ENCODE assay signal across 18 cellular contexts in genomic region chr1:9985001-9985400, GRCh38. TPM values are rescaled to one million over a fixed set of nuclear protein-coding genes. Genes with fewer than 3 reads are reported as not detected.
DNase-seq lines count a peak whose midpoint lies in the region; ATAC-seq and TF ChIP-seq lines count a peak whose summit lies in the region.
"Had no signal": no experiment of that assay in that cellular context is flagged by ENCODE, and none has a peak within 500 bp of the region (broad histone marks: within the 10 kb centered on the region; RNA-seq: fewer than 3 reads in every experiment).

No MANE protein-coding gene starts in this region.

- DNase-seq in EH (ENCODE audit: low read depth) (peak; percentile 5), NCI-H510A (lab: John Stamatoyannopoulos, UW) (peak; percentile 49), dorsolateral prefrontal cortex (no peak), Ammon's horn (ENCODE audit: low spot score) (no peak)
- DNase-seq in activated effector memory CD4-positive, alpha-beta T cell treated with Interleukin-2 at 50 U/mL for 16 hours: no peak
- DNase-seq: EL, GOT3, NCI-H1092, NCI-H1694, NCI-H446 treated with DMSO at 0.1 percent for 48 hours, NCI-H82 had no signal

- H3K4me1 Mint-ChIP-seq in stimulated activated memory B cell treated with anti-CD40 and anti-IgM and Interleukin-4, amounts not matched to agents 10 μg/mL and 1 μg/mL and 100 μg/mL, for 72 hours: no peaks in the 10 kb centered on the region

- no peaks in the 10 kb centered on the region for H3K9me3 Mint-ChIP-seq in stimulated activated memory B cell treated with anti-CD40 and anti-IgM and Interleukin-4, amounts not matched to agents 10 μg/mL and 1 μg/mL and 100 μg/mL, for 72 hours

- H3K36me3 ChIP-seq in neutrophil: peaks cover 36% of the 10 kb centered on the region

- H3K27me3 ChIP-seq in dorsolateral prefrontal cortex (no peaks in the 10 kb centered on the region), neutrophil (no peaks in the 10 kb centered on the region)
- H3K27me3 ChIP-seq: BLaER1 had no signal

- no peaks in the 10 kb centered on the region for H3K27me3 Mint-ChIP-seq in stimulated activated memory B cell treated with anti-CD40 and anti-IgM and Interleukin-4, amounts not matched to agents 10 μg/mL and 1 μg/mL and 100 μg/mL, for 72 hours

- intact Hi-C loops in dorsolateral prefrontal cortex (cut with DNase I): no loop called here

- peaks cover 21% of the 10 kb centered on the region for H3K36me3 Mint-ChIP-seq in stimulated activated memory B cell treated with anti-CD40 and anti-IgM and Interleukin-4, amounts not matched to agents 10 μg/mL and 1 μg/mL and 100 μg/mL, for 72 hours

- H3K27ac Mint-ChIP-seq in stimulated activated memory B cell treated with anti-CD40 and anti-IgM and Interleukin-4, amounts not matched to agents 10 μg/mL and 1 μg/mL and 100 μg/mL, for 72 hours: no peak overlapping the region

- peaks cover 10 to 13% of the 10 kb centered on the region in 2 experiments for H3K4me1 ChIP-seq in neutrophil (ENCODE audit: control insufficient read depth in 1 of 2, insufficient read depth in 1 of 2, low read depth in 1 of 2, low read length in 1 of 2)
- H3K4me1 ChIP-seq: BLaER1 had no signal

- ATAC-seq in stimulated activated memory B cell treated with anti-CD40 and anti-IgM and Interleukin-4, amounts not matched to agents 10 μg/mL and 1 μg/mL and 100 μg/mL, for 72 hours: no peak

- no peaks in the 10 kb centered on the region for H3K9me3 ChIP-seq in neutrophil
- H3K9me3 ChIP-seq: BLaER1 had no signal

- TF ChIP-seq CTCF in dorsolateral prefrontal cortex (IDR thresholded peaks at IDR 0.05 in 54 of 56, conservative IDR thresholded peaks at IDR 0.05 in 2 of 56; ENCODE audit: low read depth in 1 of 56, partially characterized antibody in 56 of 56) (no peak), neutrophil (IDR thresholded peaks at IDR 0.05) (no peak)

- H3K27ac ChIP-seq in dorsolateral prefrontal cortex (peak overlapping the region in 58 of 59 donors; percentile 20 to 96 (median 88)), neutrophil (peak overlapping the region; percentile 3)
- H3K27ac ChIP-seq: BLaER1, HL-60, KMS-11 had no signal

- H3K4me3 ChIP-seq in dorsolateral prefrontal cortex (no peak overlapping the region), neutrophil (ENCODE audit: low read depth in 1 of 2, low read length in 1 of 2) (no peak overlapping the region)
- H3K4me3 ChIP-seq: BLaER1 had no signal

- no peak overlapping the region for H3K4me3 Mint-ChIP-seq in stimulated activated memory B cell treated with anti-CD40 and anti-IgM and Interleukin-4, amounts not matched to agents 10 μg/mL and 1 μg/mL and 100 μg/mL, for 72 hours

RNA-seq across cellular contexts. Expression of gene RBP7, which starts 12.0 kb away (rescaled TPM):
- 10 to 100 TPM in 39 of 120 experiments, 1 to 10 TPM in 79, not detected in 2; 1.1 to 45.6 (median 6.9) TPM for total RNA-seq in dorsolateral prefrontal cortex
- total RNA-seq: MCF 10A, RPMI7951 had no signal

RNA-seq across cellular contexts. Expression of gene NMNAT1, which starts 41.7 kb away (rescaled TPM):
- 10 to 100 TPM in 61 of 120 experiments, 1 to 10 TPM in 59; 6.4 to 18.0 (median 10.1) TPM for total RNA-seq in dorsolateral prefrontal cortex

RNA-seq across cellular contexts. Expression of gene LZIC, which starts 41.8 kb away (rescaled TPM):
- total RNA-seq in dorsolateral prefrontal cortex: 10 to 100 TPM; 21.5 to 45.4 (median 31.9) TPM

RNA-seq across cellular contexts. Expression of gene UBE4B, which starts 47.8 kb away (rescaled TPM):
- 100 to 1,000 TPM in 1 of 120 experiments, 10 to 100 TPM in 119; 59.0 to 105 (median 78.4) TPM for total RNA-seq in dorsolateral prefrontal cortex

Comparison
In these comparisons a context has a peak if more than half of its experiments do, and no peak if none do; other contexts are left out.
1. DNase-seq: peak in EH (single experiment) and NCI-H510A (single experiment); none in dorsolateral prefrontal cortex (0 of 10), Ammon's horn (single experiment) and activated effector memory CD4-positive, alpha-beta T cell treated with Interleukin-2 at 50 U/mL for 16 hours (single experiment).